16 cellular contexts compared by ENCODE assay signal in the genomic region with DNA sequence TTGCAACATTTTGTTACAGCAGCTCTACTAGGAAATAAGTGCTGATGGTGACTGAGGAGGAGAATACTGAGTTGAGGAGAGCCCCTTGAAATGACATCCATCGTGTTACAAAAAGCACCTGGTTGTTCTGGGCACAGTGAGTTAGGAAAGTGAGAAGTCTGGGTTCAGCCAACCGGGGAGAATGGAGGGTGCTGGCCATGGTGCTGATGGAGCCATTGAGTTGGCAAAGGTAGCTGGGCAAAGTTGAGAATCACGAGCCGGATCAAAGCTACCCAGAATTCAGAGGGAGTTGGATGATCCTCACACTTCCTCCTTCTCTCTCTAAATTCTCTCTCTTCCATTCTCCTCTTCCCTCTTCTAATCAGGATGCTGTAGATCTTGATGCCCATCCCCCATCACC. TPM values are rescaled to one million over a fixed set of nuclear protein-coding genes. Genes with fewer than 3 reads are reported as not detected.
DNase-seq lines count a peak whose midpoint lies in the region; ATAC-seq and TF ChIP-seq lines count a peak whose summit lies in the region.
"Had no signal": no experiment of that assay in that cellular context is flagged by ENCODE, and none has a peak within 500 bp of the region (broad histone marks: within the 10 kb centered on the region; RNA-seq: fewer than 3 reads in every experiment).

No MANE protein-coding gene starts in this region.

- no peaks in the 10 kb centered on the region for H4K20me1 ChIP-seq in mammary epithelial cell (ENCODE audit: insufficient read depth, low read length)

- ATAC-seq in HG03045 (IDR thresholded peaks at IDR 0.05; ENCODE audit: unreplicated experiment): no peak

- BruUV-seq in MCF 10A (replicated peaks; lab: Mats Ljungman, UMichigan): no TSS peak
- no TSS peak for BruUV-seq in mammary epithelial cell (replicated peaks; lab: Mats Ljungman, UMichigan)

- H3K9me3 Mint-ChIP-seq in MCF 10A (ENCODE audit: unreplicated experiment): no peaks in the 10 kb centered on the region
- H3K9me3 Mint-ChIP-seq: activated naive CD8-positive, alpha-beta T cell treated with anti-CD3 and anti-CD28 coated beads for 36 hours had no signal

- peaks cover 20% of the 10 kb centered on the region for H3K27me3 Mint-ChIP-seq in MCF 10A (ENCODE audit: insufficient read depth, unreplicated experiment)

- no peaks in the 10 kb centered on the region for H3K36me3 Mint-ChIP-seq in MCF 10A (ENCODE audit: insufficient read depth, unreplicated experiment)
- H3K36me3 Mint-ChIP-seq: activated naive CD8-positive, alpha-beta T cell treated with anti-CD3 and anti-CD28 coated beads for 36 hours; memory B cell had no signal

- WGBS in mammary epithelial cell (ENCODE audit: low coverage, missing lambda C conversion rate): 0% methylated on average over 4 of the region's 4 CpGs
- WGBS in iPS DF 6.9 (ENCODE audit: insufficient coverage, insufficient read length): no CpG with 5 or more reads among the region's 4 CpGs
- 11 to 15% methylated on average over 4 of the region's 4 CpGs for WGBS in thyroid gland, 2 donors

- H3K9me3 ChIP-seq in mammary epithelial cell (replicated peaks; ENCODE audit: insufficient read depth, low read length) (no peaks in the 10 kb centered on the region), iPS DF 6.9 (ENCODE audit: control insufficient read depth, insufficient read depth, low read length) (no peaks in the 10 kb centered on the region), thyroid gland (no peaks in the 10 kb centered on the region)
- H3K9me3 ChIP-seq: transverse colon had no signal

- H3K4me3 Mint-ChIP-seq in MCF 10A (ENCODE audit: unreplicated experiment): no peak overlapping the region
- H3K4me3 Mint-ChIP-seq: activated naive CD8-positive, alpha-beta T cell treated with anti-CD3 and anti-CD28 coated beads for 36 hours; memory B cell had no signal

- TF ChIP-seq POLR2A in thyroid gland (IDR thresholded peaks at IDR 0.05): no peak

- peak; percentile 10 for DNase-seq in MCF 10A (ENCODE audit: unreplicated experiment)
- DNase-seq in mammary epithelial cell: no peak
- DNase-seq in RWPE1 (ENCODE audit: low spot score): peak; percentile 20
- peak; percentile 7 for DNase-seq in iPS DF 6.9 (ENCODE audit: low read depth, low spot score)
- peak; percentile 4 to 27 for DNase-seq in thyroid gland
- DNase-seq in DMS153 (lab: John Stamatoyannopoulos, UW): no peak
- DNase-seq in SW 1271 (lab: John Stamatoyannopoulos, UW): no peak
- DNase-seq: activated naive CD8-positive, alpha-beta T cell treated with anti-CD3 and anti-CD28 coated beads for 36 hours; KG1; NCI-H2029 treated with DMSO at 0.1 percent for 48 hours; NCI-H774; Right ventricle myocardium superior; transverse colon had no signal

- no peaks in the 10 kb centered on the region for H3K27me3 ChIP-seq in mammary epithelial cell (ENCODE audit: insufficient read depth, low read length)
- no peaks in the 10 kb centered on the region for H3K27me3 ChIP-seq in iPS DF 6.9 (ENCODE audit: control insufficient read depth, insufficient read depth, low read length)
- H3K27me3 ChIP-seq in thyroid gland: no peaks in the 10 kb centered on the region
- H3K27me3 ChIP-seq: transverse colon had no signal

- no peak overlapping the region for H3K4me2 ChIP-seq in mammary epithelial cell (ENCODE audit: insufficient read depth, low read depth, low read length)

- H3K4me3 ChIP-seq in mammary epithelial cell (replicated peaks in 1 of 3; ENCODE audit: insufficient read depth in 1 of 3, low read depth in 2 of 3, low read length in 3 of 3) (no peak overlapping the region), iPS DF 6.9 (ENCODE audit: low read length) (no peak overlapping the region), thyroid gland (replicated peaks in 1 of 3) (no peak overlapping the region)
- H3K4me3 ChIP-seq: transverse colon had no signal

- dilution Hi-C loops in mammary epithelial cell (cut with HindIII; ENCODE audit: low sequenced_read_pairs): no loop called here

- H3K9ac ChIP-seq in mammary epithelial cell (ENCODE audit: insufficient read depth, low read length): no peak overlapping the region
- H3K9ac ChIP-seq: parathyroid adenoma had no signal

- H3K4me1 Mint-ChIP-seq in MCF 10A (ENCODE audit: insufficient read depth, unreplicated experiment): no peaks in the 10 kb centered on the region
- H3K4me1 Mint-ChIP-seq: activated naive CD8-positive, alpha-beta T cell treated with anti-CD3 and anti-CD28 coated beads for 36 hours; memory B cell had no signal

- H3K27ac ChIP-seq in mammary epithelial cell (ENCODE audit: insufficient read depth, low read depth, low read length) (no peak overlapping the region), RWPE1 (no peak overlapping the region), iPS DF 6.9 (ENCODE audit: low read length) (no peak overlapping the region), thyroid gland (no peak overlapping the region)
- H3K27ac ChIP-seq: parathyroid adenoma, transverse colon had no signal

- in situ Hi-C loops in mammary epithelial cell (cut with MboI; ENCODE audit: low sequenced_read_pairs in 2 of 2): no loop called here

- intact Hi-C loops in MCF 10A (cut with micrococcal nuclease): no loop called here
- intact Hi-C loops in mammary epithelial cell (cut with micrococcal nuclease): no loop called here
- intact Hi-C loops in thyroid gland (cut with DNase I): no loop called here

- POLR2A ChIA-PET in MCF 10A (lab: Yijun Ruan, JAX) (interaction anchor here (0.6 kb wide), 1 partner anchor 398 kb away, joined by 3 read pairs; no protein-coding TSS in a partner anchor), RWPE1 (lab: Yijun Ruan, JAX; ENCODE audit: low non-redundant PET) (no interaction called here)

- H2AFZ ChIP-seq in mammary epithelial cell (ENCODE audit: low read depth, low read length): no peak overlapping the region
- H2AFZ ChIP-seq: parathyroid adenoma had no signal

- CTCF ChIA-PET in MCF 10A (lab: Yijun Ruan, JAX): interaction anchor here (0.9 kb wide), 1 partner anchor 10 kb away, joined by 3 read pairs; no protein-coding TSS in a partner anchor
- CTCF ChIA-PET in mammary epithelial cell (lab: Charles Lee; ENCODE audit: low non-redundant PET): no interaction called here
- CTCF ChIA-PET in RWPE1 (lab: Yijun Ruan, JAX): no interaction called here

- no peaks in the 10 kb centered on the region for H3K4me1 ChIP-seq in mammary epithelial cell (ENCODE audit: insufficient read depth, low read length)
- no peaks in the 10 kb centered on the region for H3K4me1 ChIP-seq in iPS DF 6.9 (ENCODE audit: control insufficient read depth, insufficient read depth, low read length)
- H3K4me1 ChIP-seq in thyroid gland: no peaks in the 10 kb centered on the region
- H3K4me1 ChIP-seq: parathyroid adenoma, transverse colon had no signal

- H3K36me3 ChIP-seq in mammary epithelial cell (ENCODE audit: insufficient read depth, low read length) (no peaks in the 10 kb centered on the region), iPS DF 6.9 (ENCODE audit: control insufficient read depth, insufficient read depth, low read length) (no peaks in the 10 kb centered on the region), thyroid gland (no peaks in the 10 kb centered on the region)
- H3K36me3 ChIP-seq: transverse colon had no signal

- TF ChIP-seq CTCF in MCF 10A (IDR thresholded peaks at IDR 0.05; ENCODE audit: unreplicated experiment) (no peak), mammary epithelial cell (conservative IDR thresholded peaks at IDR 0.05 in 1 of 2, IDR thresholded peaks at IDR 0.05 in 1 of 2; ENCODE audit: extremely low read depth in 1 of 2, insufficient read depth in 1 of 2, low read depth in 1 of 2, low read length in 2 of 2) (no peak), RWPE1 (conservative IDR thresholded peaks at IDR 0.05; ENCODE audit: low read depth) (no peak), thyroid gland (IDR thresholded peaks at IDR 0.05) (no peak)

- H3K79me2 ChIP-seq in mammary epithelial cell (ENCODE audit: insufficient read depth, low read length): no peaks in the 10 kb centered on the region
- H3K79me2 ChIP-seq: parathyroid adenoma had no signal

- H3K27ac Mint-ChIP-seq in MCF 10A (ENCODE audit: low read depth, unreplicated experiment): no peak overlapping the region
- H3K27ac Mint-ChIP-seq: activated naive CD8-positive, alpha-beta T cell treated with anti-CD3 and anti-CD28 coated beads for 36 hours; memory B cell had no signal

RNA-seq across cellular contexts. Expression of a gene that starts 35.0 kb away (rescaled TPM):
- total RNA-seq in MCF 10A (2022) (not detected in 2 replicates), mammary epithelial cell (under 1 TPM in 1 of 2 donors, not detected in 1; under 0.01 TPM), thyroid gland (not detected)
- 0.10 TPM for polyA plus RNA-seq in mammary epithelial cell
- polyA minus RNA-seq in mammary epithelial cell: not detected
- total RNA-seq: activated naive CD8-positive, alpha-beta T cell treated with anti-CD3 and anti-CD28 coated beads for 36 hours; Right ventricle myocardium superior had no signal

Comparison
In these comparisons a context has a peak if more than half of its experiments do, and no peak if none do; other contexts are left out.
1. DNase-seq: peak in MCF 10A (single experiment), RWPE1 (single experiment), iPS DF 6.9 (single experiment) and thyroid gland (2 of 2); none in mammary epithelial cell (single experiment), DMS153 (single experiment) and SW 1271 (0 of 2).